In genomic region chr9:136695435-136695895, GRCh38 we compare ENCODE assay signal across 11 cellular contexts. TPM values are rescaled to one million over a fixed set of nuclear protein-coding genes. Genes with fewer than 3 reads are reported as not detected.
A peak's percentile ranks its signal among the peaks of the same experiment; 100 is the strongest.
DNase-seq lines count a peak whose midpoint lies in the region; ATAC-seq and TF ChIP-seq lines count a peak whose summit lies in the region.
"Had no signal": no experiment of that assay in that cellular context is flagged by ENCODE, and none has a peak within 500 bp of the region (broad histone marks: within the 10 kb centered on the region; RNA-seq: fewer than 3 reads in every experiment).

No MANE protein-coding gene starts in this region.

- H3K27ac ChIP-seq in KOPT-K1 (ENCODE audit: low read depth, low read length, poor library complexity, severe bottlenecking) (peak overlapping the region; percentile 28), suprapubic skin (peak overlapping the region; percentile 4)
- H3K27ac ChIP-seq: foreskin keratinocyte had no signal

- no peak overlapping the region for H3K4me3 ChIP-seq in suprapubic skin
- H3K4me3 ChIP-seq: K562 had no signal

- no peak for TF ChIP-seq POLR2A in suprapubic skin (IDR thresholded peaks at IDR 0.05)

- ATAC-seq in HG03469 (IDR thresholded peaks at IDR 0.05; ENCODE audit: unreplicated experiment): no peak
- ATAC-seq in HG03159 (IDR thresholded peaks at IDR 0.05; ENCODE audit: unreplicated experiment): no peak
- ATAC-seq: foreskin keratinocyte, K562 had no signal

- H3K4me1 ChIP-seq in suprapubic skin: peaks cover 31% of the 10 kb centered on the region

- DNase-seq in NCI-H69 (lab: John Stamatoyannopoulos, UW): peak; percentile 99
- DNase-seq in glomerular visceral epithelial cell (ENCODE audit: extremely low spot score): peak; percentile 79
- no peak for DNase-seq in suprapubic skin (ENCODE audit: low spot score in 2 of 2)
- no peak for DNase-seq in activated CD8-positive, alpha-beta memory T cell treated with anti-CD3 and anti-CD28 coated beads for 24 hours
- DNase-seq: activated CD4-positive, alpha-beta memory T cell treated with anti-CD3 and anti-CD28 coated beads for 36 hours; foreskin keratinocyte; naive B cell had no signal

- no peak for TF ChIP-seq CTCF in suprapubic skin (IDR thresholded peaks at IDR 0.05)

- 72% methylated on average over 10 of the region's 10 CpGs for WGBS in suprapubic skin

- H3K27me3 ChIP-seq in suprapubic skin: peaks cover 16% of the 10 kb centered on the region

- no peak for TF ChIP-seq EP300 in suprapubic skin (IDR thresholded peaks at IDR 0.05)

- H3K36me3 ChIP-seq in KOPT-K1 (ENCODE audit: insufficient read depth, low read length) (no peaks in the 10 kb centered on the region), suprapubic skin (no peaks in the 10 kb centered on the region)

- H3K9me3 ChIP-seq in KOPT-K1 (ENCODE audit: insufficient read depth, low read length, poor library complexity, severe bottlenecking) (no peaks in the 10 kb centered on the region), suprapubic skin (no peaks in the 10 kb centered on the region)

RNA-seq across cellular contexts. Expression of gene AGPAT2, which starts 8.2 kb away (rescaled TPM):
- total RNA-seq in suprapubic skin: 10 to 100 TPM; 43.5 to 73.2 (median 63.5) TPM

RNA-seq across cellular contexts. Expression of gene DIPK1B, which starts 16.9 kb away (rescaled TPM):
- 10 to 100 TPM in 1 of 4 donors, 1 to 10 TPM in 3; 3.8 to 13.1 (median 6.3) TPM for total RNA-seq in suprapubic skin
- total RNA-seq: activated CD4-positive, alpha-beta memory T cell treated with anti-CD3 and anti-CD28 coated beads for 36 hours had no signal

RNA-seq across cellular contexts. Expression of gene EGFL7, which starts 32.7 kb away (rescaled TPM):
- total RNA-seq in suprapubic skin: 10 to 100 TPM; 12.2 to 49.6 (median 28.6) TPM

RNA-seq across cellular contexts. Expression of gene LCN10, which starts 47.3 kb away (rescaled TPM):
- 1 to 10 TPM in 2 of 4 donors, under 1 TPM in 1, not detected in 1; 0.32 to 3.5 (median 2.8) TPM for total RNA-seq in suprapubic skin
- total RNA-seq: foreskin keratinocyte, K562 had no signal

RNA-seq across cellular contexts. Expression of gene LCN6, which starts 52.9 kb away (rescaled TPM):
- total RNA-seq in suprapubic skin: 1 to 10 TPM; 4.0 to 8.3 (median 5.9) TPM
- total RNA-seq: activated CD4-positive, alpha-beta memory T cell treated with anti-CD3 and anti-CD28 coated beads for 36 hours; foreskin keratinocyte had no signal

Comparison
In these comparisons a context has a peak if more than half of its experiments do, and no peak if none do; other contexts are left out.
1. DNase-seq: peak in NCI-H69 (single experiment) and glomerular visceral epithelial cell (single experiment); none in suprapubic skin (0 of 2) and activated CD8-positive, alpha-beta memory T cell treated with anti-CD3 and anti-CD28 coated beads for 24 hours (single experiment).